Comparison of ENCODE assay signal across 20 cellular contexts in the genomic region with DNA sequence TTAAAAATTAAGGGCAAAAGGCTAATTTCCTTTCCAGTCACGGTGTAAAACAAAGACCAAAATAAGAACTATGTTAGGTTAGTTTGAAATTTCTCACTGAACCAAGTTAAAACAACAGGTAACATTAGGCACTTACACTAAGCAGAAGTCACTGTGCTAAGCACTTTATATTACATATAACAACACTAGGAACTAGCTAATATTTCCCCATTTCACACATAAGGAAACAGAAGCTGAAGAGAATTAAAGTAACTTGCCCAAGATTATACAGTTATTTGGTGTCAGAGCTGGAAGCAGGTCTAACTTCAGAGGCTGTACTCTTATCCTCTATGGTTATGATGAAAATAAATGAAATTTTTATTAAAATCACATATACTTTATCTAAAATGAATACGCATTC. TPM values are rescaled to one million over a fixed set of nuclear protein-coding genes. Genes with fewer than 3 reads are reported as not detected.
DNase-seq lines count a peak whose midpoint lies in the region; ATAC-seq, FAIRE-seq and TF ChIP-seq lines count a peak whose summit lies in the region.
"Had no signal": no experiment of that assay in that cellular context is flagged by ENCODE, and none has a peak within 500 bp of the region (broad histone marks: within the 10 kb centered on the region; RNA-seq: fewer than 3 reads in every experiment).

No MANE protein-coding gene starts in this region.

- peaks cover 0 to 7% (median 0%) of the 10 kb centered on the region in 11 experiments; a peak in 6 of 22 replicates for H3K36me3 ChIP-seq in BLaER1 treated with 17β-estradiol and CSF1 and Interleukin-3, amounts not matched to agents 10 nM and 100 nM
- H3K36me3 ChIP-seq: right atrium auricular region had no signal

- H3K27ac Mint-ChIP-seq in activated B cell treated with CpG ODN at 0.5 μM for 24 hours: peak overlapping the region; percentile 82
- H3K27ac Mint-ChIP-seq in naive thymus-derived CD8-positive, alpha-beta T cell: peak overlapping the region in 2 of 10 donors; percentile 81 to 85
- H3K27ac Mint-ChIP-seq: activated CD4-positive, alpha-beta memory T cell treated with anti-CD3 and anti-CD28 coated beads, Interleukin-2, amount 10 ng/mL, durations not matched to agents 7 days and 5 days; endodermal cell had no signal

- no peak overlapping the region; a peak in 3 of 20 replicates for H3K4me3 ChIP-seq in BLaER1 treated with 17β-estradiol and CSF1 and Interleukin-3, amounts not matched to agents 10 nM and 100 nM
- no peak overlapping the region for H3K4me3 ChIP-seq in lower leg skin (ENCODE audit: low read depth, poor library complexity, severe bottlenecking)
- H3K4me3 ChIP-seq: right atrium auricular region, SK-N-MC had no signal

- DNase-seq in GM18507 (ENCODE audit: extremely low spot score, insufficient read length, low read depth): no peak
- no peak for DNase-seq in activated B cell treated with CpG ODN at 0.5 μM for 24 hours
- DNase-seq in naive thymus-derived CD8-positive, alpha-beta T cell: no peak
- DNase-seq in posterior vena cava (ENCODE audit: low spot score): no peak
- DNase-seq in dedifferentiated amniotic fluid mesenchymal stem cell (ENCODE audit: extremely low spot score): no peak
- no peak for DNase-seq in lower leg skin (ENCODE audit: low spot score in 2 of 2)
- DNase-seq: activated CD4-positive, alpha-beta memory T cell treated with anti-CD3 and anti-CD28 coated beads, Interleukin-2, amount 10 ng/mL, durations not matched to agents 7 days and 5 days; activated T-cell treated with anti-CD3 and anti-CD28 coated beads for 4 hours; DMS79 treated with DMSO at 0.1 percent for 48 hours; endodermal cell; kidney glomerular epithelial cell; natural killer cell; NCI-H2107; NCI-H446 treated with DMSO at 0.1 percent for 48 hours; RPMI8226 had no signal

- intact Hi-C loops in activated B cell treated with CpG ODN at 0.5 μM for 24 hours (cut with micrococcal nuclease) (loop anchor here (10.0 kb wide), 1 partner anchor 920 kb away; no protein-coding TSS in a partner anchor), posterior vena cava (cut with DNase I) (no loop called here), lower leg skin (cut with DNase I; ENCODE audit: low total_unique reads) (no loop called here)

- POLR2A ChIA-PET in activated B cell treated with CpG ODN at 0.5 μM for 24 hours (lab: Charles Lee): interaction anchor here (0.5 to 1.6 kb wide), 7 partner anchors 10 to 1056 kb away, joined by 3 to 10 read pairs (median 4); no protein-coding TSS in a partner anchor
- POLR2A ChIA-PET in naive thymus-derived CD8-positive, alpha-beta T cell (lab: Charles Lee): no interaction called here

- peaks cover 55 to 72% (median 68%) of the 10 kb centered on the region in 10 experiments for H3K4me1 ChIP-seq in BLaER1 treated with 17β-estradiol and CSF1 and Interleukin-3, amounts not matched to agents 10 nM and 100 nM

- H3K27me3 Mint-ChIP-seq in activated B cell treated with CpG ODN at 0.5 μM for 24 hours: no peaks in the 10 kb centered on the region
- H3K27me3 Mint-ChIP-seq in naive thymus-derived CD8-positive, alpha-beta T cell: no peaks in the 10 kb centered on the region
- H3K27me3 Mint-ChIP-seq: activated CD4-positive, alpha-beta memory T cell treated with anti-CD3 and anti-CD28 coated beads, Interleukin-2, amount 10 ng/mL, durations not matched to agents 7 days and 5 days had no signal

- peaks cover 4 to 100% (median 29%) of the 10 kb centered on the region in 11 experiments; a peak in 16 of 22 replicates for H4K20me1 ChIP-seq in BLaER1 treated with 17β-estradiol and CSF1 and Interleukin-3, amounts not matched to agents 10 nM and 100 nM

- TF ChIP-seq POLR2A in lower leg skin (IDR thresholded peaks at IDR 0.05): no peak

- H3K4me2 ChIP-seq in BLaER1 treated with 17β-estradiol and CSF1 and Interleukin-3, amounts not matched to agents 10 nM and 100 nM: peak overlapping the region; percentile 56 to 85 (median 71)

- H3K27me3 ChIP-seq in BLaER1 treated with 17β-estradiol and CSF1 and Interleukin-3, amounts not matched to agents 10 nM and 100 nM: no peaks in the 10 kb centered on the region
- H3K27me3 ChIP-seq: right atrium auricular region had no signal

- TF ChIP-seq CTCF in activated B cell treated with CpG ODN at 0.5 μM for 24 hours (IDR thresholded peaks at IDR 0.05): no peak
- no peak for TF ChIP-seq CTCF in lower leg skin (IDR thresholded peaks at IDR 0.05)

- H3K4me3 Mint-ChIP-seq in activated B cell treated with CpG ODN at 0.5 μM for 24 hours: peak overlapping the region; percentile 44
- H3K4me3 Mint-ChIP-seq in naive thymus-derived CD8-positive, alpha-beta T cell: peak overlapping the region in 7 of 10 donors; percentile 11 to 49 (median 25)
- H3K4me3 Mint-ChIP-seq: activated CD4-positive, alpha-beta memory T cell treated with anti-CD3 and anti-CD28 coated beads, Interleukin-2, amount 10 ng/mL, durations not matched to agents 7 days and 5 days; endodermal cell had no signal

- H3K9me3 ChIP-seq in BLaER1 treated with 17β-estradiol and CSF1 and Interleukin-3, amounts not matched to agents 10 nM and 100 nM (replicated peaks in 1 of 11): peaks cover 0 to 24% (median 7%) of the 10 kb centered on the region in 11 experiments; a peak in 11 of 22 replicates
- H3K9me3 ChIP-seq: right atrium auricular region had no signal

- H3K9ac ChIP-seq in BLaER1 treated with 17β-estradiol and CSF1 and Interleukin-3, amounts not matched to agents 10 nM and 100 nM: peak overlapping the region in 1 of 11 experiments; percentile 30; a peak in 4 of 22 replicates

- peak overlapping the region in 6 of 11 experiments; percentile 5 to 47 (median 30); a peak in 8 of 22 replicates for H3K27ac ChIP-seq in BLaER1 treated with 17β-estradiol and CSF1 and Interleukin-3, amounts not matched to agents 10 nM and 100 nM

- CTCF ChIA-PET in activated B cell treated with CpG ODN at 0.5 μM for 24 hours (lab: Charles Lee): no interaction called here

- H3K36me3 Mint-ChIP-seq in activated B cell treated with CpG ODN at 0.5 μM for 24 hours (ENCODE audit: low read depth): peaks cover 21% of the 10 kb centered on the region
- peaks cover 0 to 6% (median 6%) of the 10 kb centered on the region in 3 donors for H3K36me3 Mint-ChIP-seq in naive thymus-derived CD8-positive, alpha-beta T cell
- H3K36me3 Mint-ChIP-seq: natural killer cell had no signal

- FAIRE-seq in GM18507 (lab: Jason Lieb, UNC): peak; percentile 15
- FAIRE-seq: colon, H1 had no signal

- WGBS in lower leg skin, 2 donors: 71 to 81% methylated on average over 2 of the region's 2 CpGs

- ATAC-seq in activated B cell treated with CpG ODN at 0.5 μM for 24 hours (ENCODE audit: low read depth): no peak
- no peak for ATAC-seq in naive thymus-derived CD8-positive, alpha-beta T cell

- peaks cover 82% of the 10 kb centered on the region for H3K4me1 Mint-ChIP-seq in activated B cell treated with CpG ODN at 0.5 μM for 24 hours
- H3K4me1 Mint-ChIP-seq in naive thymus-derived CD8-positive, alpha-beta T cell: peaks cover 33 to 89% (median 76%) of the 10 kb centered on the region in 4 donors

- H3K9me3 Mint-ChIP-seq in activated B cell treated with CpG ODN at 0.5 μM for 24 hours: peaks cover 5% of the 10 kb centered on the region
- no peaks in the 10 kb centered on the region for H3K9me3 Mint-ChIP-seq in naive thymus-derived CD8-positive, alpha-beta T cell
- H3K9me3 Mint-ChIP-seq: activated CD4-positive, alpha-beta memory T cell treated with anti-CD3 and anti-CD28 coated beads, Interleukin-2, amount 10 ng/mL, durations not matched to agents 7 days and 5 days; endodermal cell; natural killer cell had no signal

RNA-seq across cellular contexts. Expression of gene ITSN2, which starts 6.0 kb away (rescaled TPM):
- total RNA-seq in activated B cell treated with CpG ODN at 0.5 μM for 24 hours: 147 and 156 TPM in 2 replicates
- total RNA-seq in naive thymus-derived CD8-positive, alpha-beta T cell: 100 to 1,000 TPM; 141 to 156 TPM
- polyA plus RNA-seq in naive thymus-derived CD8-positive, alpha-beta T cell: 10 to 100 TPM; 45.9 to 57.8 (median 47.1) TPM
- total RNA-seq in posterior vena cava: 10 to 100 TPM; 57.7 to 77.0 TPM
- total RNA-seq in lower leg skin: 10 to 100 TPM; 58.1 to 68.4 (median 65.8) TPM
